Comparison of ENCODE assay signal across 8 cellular contexts in the genomic region with DNA sequence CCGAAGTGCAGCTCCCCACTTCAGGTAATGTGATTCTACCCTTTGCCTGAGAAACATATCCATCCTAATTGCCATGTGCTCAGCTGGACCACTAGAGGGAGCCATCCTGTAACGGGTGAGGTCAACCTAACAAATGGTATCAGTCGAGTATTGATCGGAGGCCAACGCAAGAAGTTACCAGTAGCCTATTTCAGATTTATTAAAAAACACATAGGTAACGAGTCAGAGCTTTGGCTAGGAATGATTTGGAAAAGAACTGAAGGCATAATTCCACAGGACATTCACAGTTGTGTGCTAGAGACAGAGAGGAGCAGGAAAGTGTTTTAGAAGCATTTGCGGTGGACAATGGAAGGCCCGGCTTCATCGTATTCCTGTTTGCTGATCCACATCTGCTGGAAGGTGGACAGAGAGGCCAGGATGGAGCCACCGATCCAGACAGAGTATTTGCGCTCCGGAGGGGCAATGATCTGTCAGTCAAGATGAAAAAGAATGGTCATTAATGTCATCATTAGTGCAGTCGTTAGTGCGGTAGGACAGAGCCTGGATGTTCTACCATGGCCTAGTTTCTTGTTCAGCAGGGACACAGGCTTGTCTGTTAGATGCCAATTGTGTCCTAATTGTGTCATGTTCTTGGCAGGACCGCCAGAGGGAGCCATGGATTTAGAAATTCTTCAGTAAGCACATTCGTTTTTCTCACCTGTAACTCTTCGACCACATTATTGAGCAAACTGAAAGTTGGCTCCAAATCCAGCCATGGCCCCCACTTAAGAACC.
DNase-seq lines count a peak whose midpoint lies in the region; ATAC-seq and TF ChIP-seq lines count a peak whose summit lies in the region.

No MANE protein-coding gene starts in this region.

- no peak overlapping the region for H2AFZ ChIP-seq in DND-41 (ENCODE audit: low read depth, low read length)

- TF ChIP-seq CTCF in DND-41 (IDR thresholded peaks at IDR 0.05; ENCODE audit: borderline replicate concordance, extremely low read depth, low read length, poor library complexity, severe bottlenecking): peak; percentile 96

- DNase-seq in DND-41 (peak; percentile 73), NCI-H226 (peak; percentile 45), cerebellar cortex (ENCODE audit: low spot score) (peak; percentile 95), kidney glomerular epithelial cell (lab: John Stamatoyannopoulos, UW) (peak; percentile 65)
- peak; percentile 45 to 57 (median 50) for DNase-seq in stimulated activated CD4-positive, alpha-beta T cell treated with anti-CD3 and anti-CD28 coated beads, Interleukin-1b, Interleukin-23, amount 100 ng/mL, for 24 hours (ENCODE audit: low read depth in 4 of 4, low spot score in 1 of 4)

- peaks cover 5% of the 10 kb centered on the region; the same call in 1 of the 2 replicates for H3K4me1 ChIP-seq in DND-41 (ENCODE audit: insufficient read depth, low read length)

- H3K9ac ChIP-seq in DND-41 (ENCODE audit: low read depth, low read length): no peak overlapping the region

- no peaks in the 10 kb centered on the region for H3K79me2 ChIP-seq in DND-41 (ENCODE audit: insufficient read depth, low read length)

- H3K4me2 ChIP-seq in DND-41 (ENCODE audit: insufficient read depth, low read length): 0 out of 2 replicates have a peak overlapping the region, but pooled peaks have one; percentile 0

- H3K36me3 ChIP-seq in DND-41 (ENCODE audit: insufficient read depth, low read length): 0 out of 2 replicates have a peak, but pooled peaks cover 11% of the 10 kb centered on the region

- H3K27ac ChIP-seq in DND-41 (ENCODE audit: low read length): no peak overlapping the region

- no peaks in the 10 kb centered on the region for H4K20me1 ChIP-seq in DND-41 (ENCODE audit: insufficient read depth, low read length)

- H3K27me3 ChIP-seq in DND-41 (ENCODE audit: insufficient read depth, low read length, poor library complexity): no peaks in the 10 kb centered on the region

- H3K9me3 ChIP-seq in DND-41 (ENCODE audit: insufficient read depth, low read length, severe bottlenecking): no peaks in the 10 kb centered on the region

- H3K4me3 ChIP-seq in DND-41 (ENCODE audit: low read depth in 1 of 2, low read length in 2 of 2): no peak overlapping the region

- ATAC-seq in DND-41 (ENCODE audit: insufficient read depth, low read depth) (peak; percentile 71), HG02642 (IDR thresholded peaks at IDR 0.05; ENCODE audit: poor library complexity, unreplicated experiment) (peak; percentile 49), HG03139 (IDR thresholded peaks at IDR 0.05; ENCODE audit: unreplicated experiment) (no peak)
- peak; percentile 66 to 68 for ATAC-seq in activated CD4-positive, CD25-positive, alpha-beta regulatory T cell treated with anti-CD3 and anti-CD28 coated beads, Interleukin-2, amount 50 U/mL, for 24 hours

Comparison
In these comparisons a context has a peak if more than half of its experiments do, and no peak if none do; other contexts are left out.
1. DNase-seq: peak in every context shown above with its lines; median percentile 95 in cerebellar cortex; 73 in DND-41; 65 in kidney glomerular epithelial cell; 50 in stimulated activated CD4-positive, alpha-beta T cell treated with anti-CD3 and anti-CD28 coated beads, Interleukin-1b, Interleukin-23, amount 100 ng/mL, for 24 hours; 45 in NCI-H226.